ENCODE assay signal across 9 cellular contexts in genomic region chr13:41424675-41425074, GRCh38. TPM values are rescaled to one million over a fixed set of nuclear protein-coding genes. Genes with fewer than 3 reads are reported as not detected.
DNase-seq lines count a peak whose midpoint lies in the region; ATAC-seq, FAIRE-seq and TF ChIP-seq lines count a peak whose summit lies in the region.
"Not testable (repeated sequence)": the region's sequence is repeated elsewhere in the genome, so short reads cannot be mapped to it uniquely, and the experiment has no call there.
"Had no signal": no experiment of that assay in that cellular context is flagged by ENCODE, and none has a peak within 500 bp of the region (broad histone marks: within the 10 kb centered on the region; RNA-seq: fewer than 3 reads in every experiment).

No MANE protein-coding gene starts in this region.

- not testable (repeated sequence) for TF ChIP-seq EP300 in K562 (IDR thresholded peaks at IDR 0.05; ENCODE audit: low read length)

- POLR2A ChIA-PET in HEK293 (lab: Yijun Ruan, JAX); K562 (lab: Yijun Ruan, JAX): not testable (repeated sequence)

- not testable (repeated sequence) for TF ChIP-seq CTCF in HEK293 (tag by site-specific recombination; IDR thresholded peaks at IDR 0.05); K562 (IDR thresholded peaks at IDR 0.05 in 2 of 3, conservative IDR thresholded peaks at IDR 0.05 in 1 of 3; ENCODE audit: insufficient read depth in 2 of 3, low read depth in 1 of 3, low read length in 3 of 3); kidney (IDR thresholded peaks at IDR 0.05; ENCODE audit: borderline replicate concordance, extremely low read depth, insufficient read depth)

- H2AFZ ChIP-seq in K562 (ENCODE audit: low read depth, low read length) = not testable (repeated sequence)

- not testable (repeated sequence) for TF ChIP-seq POLR2A in K562 (conservative IDR thresholded peaks at IDR 0.05)

- in situ Hi-C loops in K562 (cut with MboI) = loop anchor here (25.0 kb wide), 1 partner anchor 688 kb away; no protein-coding TSS in a partner anchor

- intact Hi-C loops in K562 (cut with micrococcal nuclease); kidney (cut with DNase I): not testable (repeated sequence)

- not testable (repeated sequence) for H3K79me2 ChIP-seq in K562 (ENCODE audit: control insufficient read depth, insufficient read depth, low read length)

- not testable (repeated sequence) for BruUV-seq in K562 (replicated peaks; lab: Mats Ljungman, UMichigan)

- not testable (repeated sequence) for H3K4me3 ChIP-seq in HEK293 (ENCODE audit: low read depth, low read length); K562; kidney (ENCODE audit: low read length in 2 of 2); small intestine (ENCODE audit: low read depth in 1 of 2, low read length in 2 of 2)

- peak; percentile 89 for FAIRE-seq in A204.1 (lab: Jason Lieb, UNC)
- peak; percentile 51 for FAIRE-seq in TTC549 (lab: Jason Lieb, UNC)
- not testable (repeated sequence) for FAIRE-seq in K562 (lab: Jason Lieb, UNC)
- peak; percentile 12 for FAIRE-seq in endometrium (lab: Jason Lieb, UNC)
- FAIRE-seq in kidney (lab: Jason Lieb, UNC) = peak; percentile 94
- FAIRE-seq in small intestine (lab: Jason Lieb, UNC) = peak; percentile 68

- DNase-seq in K562 (ENCODE audit: extremely low read depth in 1 of 4, low spot score in 3 of 4); kidney; small intestine: not testable (repeated sequence)

- not testable (repeated sequence) for ATAC-seq in K562

- not testable (repeated sequence) for H3K4me1 ChIP-seq in HEK293 (ENCODE audit: control insufficient read depth, insufficient read depth, low read length); K562 (replicated peaks in 1 of 2; ENCODE audit: control insufficient read depth in 2 of 2, insufficient read depth in 2 of 2, low read length in 2 of 2); kidney (ENCODE audit: control insufficient read depth in 1 of 2, insufficient read depth in 1 of 2, low read depth in 1 of 2, low read length in 2 of 2); small intestine (ENCODE audit: control insufficient read depth in 2 of 2, insufficient read depth in 1 of 2, low read depth in 1 of 2, low read length in 1 of 2)

- CTCF ChIA-PET in HEK293 (lab: Yijun Ruan, JAX); K562 (lab: Yijun Ruan, JAX; ENCODE audit: low intra/inter-chr PET ratio): not testable (repeated sequence)

- not testable (repeated sequence) for H3K27me3 ChIP-seq in K562 (ENCODE audit: control insufficient read depth in 2 of 2, insufficient read depth in 2 of 2, low read length in 2 of 2); small intestine (ENCODE audit: control insufficient read depth in 2 of 2, insufficient read depth in 2 of 2, low read length in 2 of 2)

- not testable (repeated sequence) for H3K36me3 ChIP-seq in HEK293 (ENCODE audit: control insufficient read depth in 2 of 2, insufficient read depth in 1 of 2, low read length in 2 of 2); K562 (ENCODE audit: control insufficient read depth, insufficient read depth, low read length); kidney (ENCODE audit: control insufficient read depth in 1 of 2, insufficient read depth in 2 of 2, low read length in 2 of 2); small intestine (ENCODE audit: control insufficient read depth in 2 of 2, insufficient read depth in 2 of 2, low read length in 2 of 2)

- H3K4me2 ChIP-seq in K562 (ENCODE audit: insufficient read depth, low read length) = not testable (repeated sequence)

- not testable (repeated sequence) for H3K9me3 ChIP-seq in HEK293 (ENCODE audit: control insufficient read depth, insufficient read depth, low read depth, low read length); K562 (replicated peaks; ENCODE audit: control insufficient read depth, insufficient read depth, low read depth, low read length); kidney (ENCODE audit: control insufficient read depth in 1 of 2, low read length in 2 of 2); small intestine (ENCODE audit: control insufficient read depth, low read depth)

- H3K9me1 ChIP-seq in K562 (ENCODE audit: control insufficient read depth, insufficient read depth, low read length) = not testable (repeated sequence)

- not testable (repeated sequence) for H3K27ac ChIP-seq in HEK293 (ENCODE audit: extremely low read depth, low read depth, low read length); K562 (ENCODE audit: extremely low read depth, low read depth, low read length); kidney (ENCODE audit: low read depth in 2 of 2, low read length in 2 of 2); small intestine (ENCODE audit: low read depth in 1 of 2, low read length in 1 of 2)

- WGBS in K562 (ENCODE audit: insufficient coverage, low coverage, missing lambda C conversion rate) = 14% methylated on average over 6 of the region's 6 CpGs
- WGBS in small intestine, 3 donors = 94 to 97% (median 95%) methylated on average over 6 of the region's 6 CpGs

- not testable (repeated sequence) for H3K9ac ChIP-seq in K562 (ENCODE audit: insufficient read depth in 1 of 2, low read depth in 2 of 2, low read length in 2 of 2); kidney (ENCODE audit: low read length in 2 of 2)

- not testable (repeated sequence) for H4K20me1 ChIP-seq in K562 (replicated peaks; ENCODE audit: control insufficient read depth, insufficient read depth, low read length)

- TF ChIP-seq RAD21 in K562 (CRISPR knock-in tag; conservative IDR thresholded peaks at IDR 0.05 in 1 of 2, IDR thresholded peaks at IDR 0.05 in 1 of 2) = not testable (repeated sequence)

TF ChIP-seq in HEK293, 187 proteins besides CTCF, POLR2A, EP300 and RAD21:
- TF ChIP-seq BCL11B (tag by site-specific recombination; IDR thresholded peaks at IDR 0.05; ENCODE audit: low read depth) = peak; percentile 62; the same call in 1 of the 2 replicates
TF ChIP-seq in HEK293: peak in this region for 1; not testable (repeated sequence) for 186.

TF ChIP-seq in K562, 482 proteins besides CTCF, POLR2A, EP300 and RAD21:
- TF ChIP-seq DACH1 (IDR thresholded peaks at IDR 0.05; ENCODE audit: partially characterized antibody) (peak; percentile 96), SAFB (IDR thresholded peaks at IDR 0.05; ENCODE audit: borderline replicate concordance, low read depth, low read length) (peak; percentile 58; the same call in 1 of the 2 replicates)

RNA-seq across cellular contexts. Expression of gene RGCC, which starts 32.7 kb away (rescaled TPM):
- 0.67 and 1.6 TPM in 2 replicates for total RNA-seq in K562 (2011; cell fraction: chromatin; rRNA removed; ENCODE audit: low replicate concordance)
- total RNA-seq in K562 (2011; cell fraction: nucleolus; rRNA removed) = 0.92 and 1.5 TPM in 2 replicates
- 1.5 TPM in 1 of 2 replicates, not detected in the other for total RNA-seq in K562 (2011; cell fraction: nucleoplasm; rRNA removed)
- total RNA-seq in K562 (2014; rRNA removed) (9.2 and 10.4 TPM in 2 replicates), K562 (2014; rRNA removed; fragmentation: Illumina TruSeq; extraction: Trizol) (5.0 and 5.8 TPM in 2 replicates), K562 (2015; rRNA removed; fragmentation: Illumina TruSeq; extraction: Trizol) (1.8 and 2.6 TPM in 2 replicates), K562 (2021) (6.1 and 7.3 TPM in 2 replicates), kidney (12.9 TPM)
- polyA plus RNA-seq in K562 (2011; rRNA removed) (6.7 and 7.2 TPM in 2 replicates), K562 (2014; fragmentation: Illumina TruSeq; extraction: Trizol) (3.8 and 5.4 TPM in 2 replicates), K562 (2014; fragmentation: Nextera tagmentation; extraction: Ambion mirVana) (1 to 10 TPM in 1 of 2 experiments, under 1 TPM in 1; 0.51 to 1.6 TPM), K562 (2014; rRNA removed) (7.2 and 10.3 TPM in 2 replicates), kidney (ENCODE audit: insufficient read depth, low read depth, low replicate concordance) (40.9 TPM), small intestine (10 to 100 TPM in 1 of 3 donors, 1 to 10 TPM in 2; 2.2 to 10.8 (median 8.7) TPM)
- 5.3 and 8.7 TPM in 2 replicates for polyA plus RNA-seq in K562 (2011; cell fraction: cytosol; rRNA removed)
- 2.8 and 4.8 TPM in 2 replicates for polyA plus RNA-seq in K562 (2011; cell fraction: nucleus; rRNA removed)
- polyA plus RNA-seq in K562 (2012) = 1.7 and 2.8 TPM in 2 replicates
- polyA minus RNA-seq in K562 (2011; rRNA and poly(A)+ RNA removed) = 1.3 and 1.9 TPM in 2 replicates
- polyA minus RNA-seq in K562 (2011; cell fraction: cytosol; rRNA and poly(A)+ RNA removed) = 2.1 and 2.9 TPM in 2 replicates
- polyA minus RNA-seq in K562 (2011; cell fraction: nucleus; rRNA and poly(A)+ RNA removed) = 0.81 and 1.4 TPM in 2 replicates
- total RNA-seq: A172, A673 had no signal
